Comparison of ENCODE assay signal across 1 cellular context in genomic region chr22:20951932-20952380, GRCh38.
TF ChIP-seq lines count a peak whose summit lies in the region.

No MANE protein-coding gene starts in this region.

TF ChIP-seq in HepG2, 621 proteins besides CTCF, POLR2A, EP300 and RAD21 (continued from another document and continues in another):
- no peak for TF ChIP-seq ZNF619 (CRISPR knock-in tag; IDR thresholded peaks at IDR 0.05)
- no peak for TF ChIP-seq PCBP1 (IDR thresholded peaks at IDR 0.05; ENCODE audit: borderline replicate concordance, low read depth, low read length)
- TF ChIP-seq KDM3A (CRISPR knock-in tag; IDR thresholded peaks at IDR 0.05; ENCODE audit: low read depth) = no peak
- no peak for TF ChIP-seq NFE2L1 (CRISPR knock-in tag; IDR thresholded peaks at IDR 0.05; ENCODE audit: borderline replicate concordance)
- no peak for TF ChIP-seq ZBTB34 (CRISPR knock-in tag; IDR thresholded peaks at IDR 0.05)
- TF ChIP-seq ZSCAN21 (CRISPR knock-in tag; IDR thresholded peaks at IDR 0.05; ENCODE audit: borderline replicate concordance) = no peak
- no peak for TF ChIP-seq IKZF1 (IDR thresholded peaks at IDR 0.05)
- no peak for TF ChIP-seq ZNF788 (CRISPR knock-in tag; IDR thresholded peaks at IDR 0.05; ENCODE audit: borderline replicate concordance)
- no peak for TF ChIP-seq ZNF775 (CRISPR knock-in tag; IDR thresholded peaks at IDR 0.05; ENCODE audit: borderline replicate concordance)
- 0 out of 2 replicates have a peak, but pooled peaks have one; percentile 54 for TF ChIP-seq ZNF263 (CRISPR knock-in tag; IDR thresholded peaks at IDR 0.05)
- TF ChIP-seq ZNF343 (CRISPR knock-in tag; IDR thresholded peaks at IDR 0.05) = no peak
- TF ChIP-seq FUBP1 (CRISPR knock-in tag; IDR thresholded peaks at IDR 0.05; ENCODE audit: borderline replicate concordance) = no peak
- TF ChIP-seq TAF15 (IDR thresholded peaks at IDR 0.05; ENCODE audit: low read depth, low read length, poor library complexity, severe bottlenecking) = no peak
- TF ChIP-seq ZBTB10 (CRISPR knock-in tag; IDR thresholded peaks at IDR 0.05; ENCODE audit: borderline replicate concordance) = no peak
- TF ChIP-seq ZMAT5 (CRISPR knock-in tag; IDR thresholded peaks at IDR 0.05; ENCODE audit: borderline replicate concordance, low read depth) = no peak
- TF ChIP-seq ZNF570 (CRISPR knock-in tag; IDR thresholded peaks at IDR 0.05; ENCODE audit: borderline replicate concordance) = no peak
- TF ChIP-seq FOXO4 (CRISPR knock-in tag; conservative IDR thresholded peaks at IDR 0.05) = no peak
- no peak for TF ChIP-seq ZNF264 (CRISPR knock-in tag; IDR thresholded peaks at IDR 0.05)
- no peak for TF ChIP-seq EHMT2 (IDR thresholded peaks at IDR 0.05; ENCODE audit: borderline replicate concordance, low read depth, low read length)
- no peak for TF ChIP-seq ZNF761 (CRISPR knock-in tag; conservative IDR thresholded peaks at IDR 0.05)
- no peak for TF ChIP-seq ZNF589 (CRISPR knock-in tag; conservative IDR thresholded peaks at IDR 0.05)
- TF ChIP-seq ZNF550 (CRISPR knock-in tag; IDR thresholded peaks at IDR 0.05; ENCODE audit: borderline replicate concordance) = no peak
- no peak for TF ChIP-seq BCLAF1 (IDR thresholded peaks at IDR 0.05)
- TF ChIP-seq MXD3 (CRISPR knock-in tag; IDR thresholded peaks at IDR 0.05) = no peak
- TF ChIP-seq FOXJ3 (CRISPR knock-in tag; IDR thresholded peaks at IDR 0.05; ENCODE audit: borderline replicate concordance) = peak; percentile 33; the same call in 1 of the 2 replicates
- TF ChIP-seq ZNF280D (CRISPR knock-in tag; IDR thresholded peaks at IDR 0.05) = no peak
- no peak for TF ChIP-seq SNAPC4 (CRISPR knock-in tag; IDR thresholded peaks at IDR 0.05)
- TF ChIP-seq ARID2 (CRISPR knock-in tag; IDR thresholded peaks at IDR 0.05; ENCODE audit: borderline replicate concordance) = no peak
- no peak for TF ChIP-seq ZSCAN5A (CRISPR knock-in tag; IDR thresholded peaks at IDR 0.05; ENCODE audit: borderline replicate concordance)
- TF ChIP-seq FOXO1 (CRISPR knock-in tag; IDR thresholded peaks at IDR 0.05) = no peak
- TF ChIP-seq NFIC (IDR thresholded peaks at IDR 0.05; ENCODE audit: low read length) = no peak
- TF ChIP-seq ZNF12 (CRISPR knock-in tag; IDR thresholded peaks at IDR 0.05) = no peak
- TF ChIP-seq GATA4 (IDR thresholded peaks at IDR 0.05; ENCODE audit: borderline replicate concordance, low read depth) = no peak
- TF ChIP-seq MATR3 (CRISPR knock-in tag; IDR thresholded peaks at IDR 0.05) = no peak
- TF ChIP-seq MTA3 (CRISPR knock-in tag; IDR thresholded peaks at IDR 0.05) = no peak
